In genomic region chr19:35897706-35898451, GRCh38 we compare ENCODE assay signal across 10 cellular contexts. TPM values are rescaled to one million over a fixed set of nuclear protein-coding genes. Genes with fewer than 3 reads are reported as not detected.
DNase-seq lines count a peak whose midpoint lies in the region; ATAC-seq and TF ChIP-seq lines count a peak whose summit lies in the region.
"Had no signal": no experiment of that assay in that cellular context is flagged by ENCODE, and none has a peak within 500 bp of the region (broad histone marks: within the 10 kb centered on the region; RNA-seq: fewer than 3 reads in every experiment).

No MANE protein-coding gene starts in this region.

- no peak for TF ChIP-seq CTCF in AG04449 (IDR thresholded peaks at IDR 0.05; ENCODE audit: insufficient read depth, low read length, missing control alignments)

- peak overlapping the region; percentile 77 for H3K27ac ChIP-seq in cingulate gyrus (ENCODE audit: low read depth, low read length)
- H3K27ac ChIP-seq: cardiac muscle cell had no signal

- H3K4me3 ChIP-seq in AG04449 (ENCODE audit: low read depth, low read length): peak overlapping the region; percentile 71

- CTCF ChIA-PET in AG04449 (lab: Yijun Ruan, JAX): interaction anchor here (1.0 kb wide), 1 partner anchor 16 kb away, joined by 4 read pairs; no protein-coding TSS in a partner anchor

- peak overlapping the region; percentile 96 to 99 (median 99) for H3K27ac Mint-ChIP-seq in IgD-negative memory B cell
- H3K27ac Mint-ChIP-seq in naive thymus-derived CD8-positive, alpha-beta T cell: peak overlapping the region; percentile 76 to 99 (median 97)

- peaks cover 4% of the 10 kb centered on the region for H3K36me3 Mint-ChIP-seq in IgD-negative memory B cell
- peaks cover 0 to 44% (median 0%) of the 10 kb centered on the region in 3 donors for H3K36me3 Mint-ChIP-seq in naive thymus-derived CD8-positive, alpha-beta T cell

- no peaks in the 10 kb centered on the region for H3K27me3 Mint-ChIP-seq in IgD-negative memory B cell
- H3K27me3 Mint-ChIP-seq in naive thymus-derived CD8-positive, alpha-beta T cell: no peaks in the 10 kb centered on the region

- no peak for ATAC-seq in naive thymus-derived CD8-positive, alpha-beta T cell
- ATAC-seq in HG02610 (IDR thresholded peaks at IDR 0.05; ENCODE audit: unreplicated experiment): no peak
- no peak for ATAC-seq in GM18861 (IDR thresholded peaks at IDR 0.05; ENCODE audit: unreplicated experiment)

- POLR2A ChIA-PET in AG04449 (lab: Yijun Ruan, JAX): no interaction called here
- POLR2A ChIA-PET in naive thymus-derived CD8-positive, alpha-beta T cell (lab: Charles Lee): interaction anchor here (0.7 to 2.1 kb wide), 8 partner anchors 8 to 271 kb away, joined by 3 to 12 read pairs (median 4); no protein-coding TSS in a partner anchor

- H3K4me3 Mint-ChIP-seq in IgD-negative memory B cell: peak overlapping the region; percentile 93 to 99 (median 98)
- peak overlapping the region; percentile 90 to 100 (median 95) for H3K4me3 Mint-ChIP-seq in naive thymus-derived CD8-positive, alpha-beta T cell

- no peaks in the 10 kb centered on the region for H3K9me3 Mint-ChIP-seq in IgD-negative memory B cell
- H3K9me3 Mint-ChIP-seq in naive thymus-derived CD8-positive, alpha-beta T cell: no peaks in the 10 kb centered on the region

- DNase-seq in AG04449 (ENCODE audit: low read depth, low spot score): no peak
- no peak for DNase-seq in naive thymus-derived CD8-positive, alpha-beta T cell
- no peak for DNase-seq in NCI-H128 (lab: John Stamatoyannopoulos, UW; ENCODE audit: unreplicated experiment)
- no peak for DNase-seq in NCI-H2107 treated with DMSO at 0.1 percent for 48 hours (lab: John Stamatoyannopoulos, UW; ENCODE audit: unreplicated experiment)

- peaks cover 21 to 26% (median 23%) of the 10 kb centered on the region in 3 donors for H3K4me1 Mint-ChIP-seq in IgD-negative memory B cell
- H3K4me1 Mint-ChIP-seq in naive thymus-derived CD8-positive, alpha-beta T cell: peaks cover 17 to 59% (median 48%) of the 10 kb centered on the region in 4 donors

RNA-seq across cellular contexts. Expression of gene NFKBID, which starts 2.5 kb away (rescaled TPM):
- polyA plus RNA-seq in IgD-negative memory B cell: 28.6 TPM
- 10 to 100 TPM; 42.7 to 48.7 TPM for total RNA-seq in naive thymus-derived CD8-positive, alpha-beta T cell
- 1 to 10 TPM; 1.2 to 2.8 (median 2.5) TPM for polyA plus RNA-seq in naive thymus-derived CD8-positive, alpha-beta T cell

RNA-seq across cellular contexts. Expression of gene HCST, which starts 4.5 kb away (rescaled TPM):
- polyA plus RNA-seq in IgD-negative memory B cell: 118 TPM
- 10 to 100 TPM; 85.7 to 87.7 TPM for total RNA-seq in naive thymus-derived CD8-positive, alpha-beta T cell
- 1,000 to 10,000 TPM; 1,254 to 1,751 (median 1,469) TPM for polyA plus RNA-seq in naive thymus-derived CD8-positive, alpha-beta T cell

RNA-seq across cellular contexts. Expression of gene TYROBP, which starts 10.2 kb away (rescaled TPM):
- 13.7 TPM for polyA plus RNA-seq in IgD-negative memory B cell
- 1 to 10 TPM; 3.1 to 5.8 TPM for total RNA-seq in naive thymus-derived CD8-positive, alpha-beta T cell
- 10 to 100 TPM in 1 of 3 donors, 1 to 10 TPM in 2; 4.4 to 72.6 (median 5.6) TPM for polyA plus RNA-seq in naive thymus-derived CD8-positive, alpha-beta T cell
- total RNA-seq: cardiac muscle cell, RPMI7951 had no signal
- polyA plus RNA-seq: cardiac muscle cell had no signal

RNA-seq across cellular contexts. Expression of gene APLP1, which starts 29.5 kb away (rescaled TPM):
- not detected for polyA plus RNA-seq in IgD-negative memory B cell
- total RNA-seq in naive thymus-derived CD8-positive, alpha-beta T cell: not detected
- not detected for polyA plus RNA-seq in naive thymus-derived CD8-positive, alpha-beta T cell

RNA-seq across cellular contexts. Expression of gene LRFN3, which starts 38.3 kb away (rescaled TPM):
- polyA plus RNA-seq in IgD-negative memory B cell: 0.15 TPM
- total RNA-seq in naive thymus-derived CD8-positive, alpha-beta T cell: 10 to 100 TPM; 11.2 to 11.4 TPM
- 1 to 10 TPM in 2 of 3 donors, under 1 TPM in 1; 0.62 to 1.4 (median 1.1) TPM for polyA plus RNA-seq in naive thymus-derived CD8-positive, alpha-beta T cell

Comparison
In these comparisons a context has a peak if more than half of its experiments do, and no peak if none do; other contexts are left out.
1. RNA of gene HCST, which starts 4.5 kb away (polyA plus RNA-seq): 1,254 to 1,751 TPM in naive thymus-derived CD8-positive, alpha-beta T cell; 118 TPM in IgD-negative memory B cell (single experiment); every median in the first group is over 10 times any median in the second.